1 cellular context compared by ENCODE assay signal in the genomic region with DNA sequence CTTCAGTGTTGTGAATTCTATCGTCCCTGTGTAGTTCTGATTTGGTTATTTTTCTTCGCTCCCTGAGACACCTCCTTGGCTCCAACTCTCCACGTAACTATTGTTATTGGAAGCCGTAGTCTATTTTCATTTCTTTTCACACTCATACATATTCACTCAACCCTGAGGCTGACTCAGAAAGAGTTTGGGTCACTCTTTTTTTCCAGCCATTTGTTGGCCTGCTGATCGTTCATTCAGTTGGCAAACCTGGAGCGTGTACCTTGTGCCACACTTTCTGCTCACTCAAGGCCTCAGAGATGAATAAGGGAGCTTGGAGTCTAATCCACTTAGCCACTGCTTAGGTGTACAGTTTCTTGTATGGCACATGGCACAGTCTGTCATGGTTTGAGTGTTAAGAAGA.
TF ChIP-seq lines count a peak whose summit lies in the region.

No MANE protein-coding gene starts in this region.

TF ChIP-seq in IMR-90, 13 proteins besides CTCF, POLR2A, EP300 and RAD21:
- no peak for TF ChIP-seq RFX5 (IDR thresholded peaks at IDR 0.05; ENCODE audit: low read depth, low read length)
- TF ChIP-seq FOS (IDR thresholded peaks at IDR 0.05; ENCODE audit: low read depth, low read length), result no peak
- TF ChIP-seq CHD1 (IDR thresholded peaks at IDR 0.05; ENCODE audit: low read depth, low read length), result no peak
- no peak for TF ChIP-seq BHLHE40 (IDR thresholded peaks at IDR 0.05; ENCODE audit: low read depth, low read length)
- no peak for TF ChIP-seq CEBPB (IDR thresholded peaks at IDR 0.05; ENCODE audit: low read depth, low read length)
- TF ChIP-seq, protein P1, sequence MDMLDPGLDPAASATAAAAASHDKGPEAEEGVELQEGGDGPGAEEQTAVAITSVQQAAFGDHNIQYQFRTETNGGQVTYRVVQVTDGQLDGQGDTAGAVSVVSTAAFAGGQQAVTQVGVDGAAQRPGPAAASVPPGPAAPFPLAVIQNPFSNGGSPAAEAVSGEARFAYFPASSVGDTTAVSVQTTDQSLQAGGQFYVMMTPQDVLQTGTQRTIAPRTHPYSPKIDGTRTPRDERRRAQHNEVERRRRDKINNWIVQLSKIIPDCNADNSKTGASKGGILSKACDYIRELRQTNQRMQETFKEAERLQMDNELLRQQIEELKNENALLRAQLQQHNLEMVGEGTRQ (IDR thresholded peaks at IDR 0.05; ENCODE audit: low read depth, low read length), result no peak
